7 cellular contexts compared by ENCODE assay signal in the genomic region with DNA sequence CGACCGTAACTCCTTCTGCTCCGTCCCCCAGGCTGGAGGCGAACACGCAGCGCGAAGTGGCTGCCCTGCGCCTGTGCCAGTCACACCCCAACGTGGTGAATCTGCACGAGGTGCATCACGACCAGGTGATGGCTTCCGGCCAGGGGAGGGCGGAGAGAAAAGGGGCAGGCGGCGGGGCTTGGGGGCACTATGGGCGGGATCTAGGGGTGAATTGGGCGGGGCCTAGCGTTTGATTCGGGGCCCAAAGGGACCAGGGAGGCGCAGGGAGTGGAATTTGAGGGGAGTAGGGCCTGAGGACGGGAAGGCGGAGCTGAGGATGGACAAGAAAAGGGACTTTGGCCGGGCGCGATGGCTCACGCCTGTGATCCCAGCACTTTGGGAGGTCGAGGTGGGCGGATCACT.
"Had no signal": no experiment of that assay in that cellular context is flagged by ENCODE, and none has a peak within 500 bp of the region (broad histone marks: within the 10 kb centered on the region; RNA-seq: fewer than 3 reads in every experiment).

No MANE protein-coding gene starts in this region.

- H3K9me3 Mint-ChIP-seq: H9 had no signal

- DNase-seq: GOT3, HCEC 1CT, IMR-90, KG1 had no signal

- ATAC-seq: K562 had no signal

- H3K4me3 Mint-ChIP-seq: H9 had no signal

- H3K27ac Mint-ChIP-seq: H9 had no signal

- H3K4me3 ChIP-seq: K562 had no signal

- FAIRE-seq: HTR-8/SVneo, K562 had no signal
